8 cellular contexts compared by ENCODE assay signal in genomic region chr10:70887804-70888800, GRCh38. TPM values are rescaled to one million over a fixed set of nuclear protein-coding genes. Genes with fewer than 3 reads are reported as not detected.
DNase-seq lines count a peak whose midpoint lies in the region; ATAC-seq and TF ChIP-seq lines count a peak whose summit lies in the region.

TSS of gene PCBD1 (minus strand) at chr10:70888565. CDS start at chr10:70888533, 32 bp downstream.

- H3K27me3 ChIP-seq in SU-DHL-6 (ENCODE audit: low read length) (no peaks in the 10 kb centered on the region), adipocyte (replicated peaks; ENCODE audit: control insufficient read depth, insufficient read depth, low read length) (no peaks in the 10 kb centered on the region)

- H3K4me3 ChIP-seq in SU-DHL-6 (ENCODE audit: insufficient read depth, low read length, poor library complexity, severe bottlenecking) (peak within 1 kb of the TSS; percentile 63), adipocyte (ENCODE audit: low read length) (peak within 1 kb of the TSS; percentile 88)

- no peak for TF ChIP-seq CTCF in SU-DHL-6 (IDR thresholded peaks at IDR 0.05; ENCODE audit: insufficient read depth, low read length, poor library complexity, severe bottlenecking)
- TF ChIP-seq CTCF in progenitor cell of endocrine pancreas (IDR thresholded peaks at IDR 0.05; ENCODE audit: unreplicated experiment) = no peak

- H3K4me1 Mint-ChIP-seq in progenitor cell of endocrine pancreas (ENCODE audit: low read depth) = peaks cover 22% of the 10 kb centered on the region

- H3K9me3 Mint-ChIP-seq in progenitor cell of endocrine pancreas (ENCODE audit: low read depth) = no peaks in the 10 kb centered on the region

- ATAC-seq in GM21423 (IDR thresholded peaks at IDR 0.05; ENCODE audit: unreplicated experiment) (peak; percentile 84), left cardiac atrium (peak; percentile 88 to 91)

- peak within 1 kb of the TSS; percentile 67 for H3K9ac ChIP-seq in SU-DHL-6 (ENCODE audit: low read length)
- H3K9ac ChIP-seq in adipocyte (ENCODE audit: low read length) = peak within 1 kb of the TSS; percentile 90

- H3K9me3 ChIP-seq in SU-DHL-6 (ENCODE audit: insufficient read depth, low read length) (no peaks in the 10 kb centered on the region), adipocyte (ENCODE audit: control insufficient read depth, low read length) (no peaks in the 10 kb centered on the region)

- intact Hi-C loops in left cardiac atrium (cut with DNase I) = no loop called here

- H3K4me3 Mint-ChIP-seq in progenitor cell of endocrine pancreas (ENCODE audit: low read depth) = peak within 1 kb of the TSS; percentile 82

- H3F3A ChIP-seq in SU-DHL-6 (ENCODE audit: insufficient read depth) = no peaks in the 10 kb centered on the region

- H2AFZ ChIP-seq in SU-DHL-6 (ENCODE audit: low read depth, low read length, severe bottlenecking) = peak within 1 kb of the TSS; percentile 97

- H3K27ac ChIP-seq in SU-DHL-6 (ENCODE audit: low read depth, low read length) = peak within 1 kb of the TSS; percentile 56

- H3K9me2 ChIP-seq in SU-DHL-6 (replicated peaks; ENCODE audit: insufficient read depth, low read length) = no peaks in the 10 kb centered on the region

- H3K36me3 ChIP-seq in SU-DHL-6 (ENCODE audit: low read length) (peaks cover 4% of the 10 kb centered on the region; the same call in 1 of the 2 replicates), adipocyte (ENCODE audit: control insufficient read depth, insufficient read depth, low read length, severe bottlenecking) (peaks cover 23% of the 10 kb centered on the region)

- H3K4me1 ChIP-seq in adipocyte (ENCODE audit: control insufficient read depth, insufficient read depth, low read length) = peaks cover 40% of the 10 kb centered on the region

- peak within 1 kb of the TSS; percentile 92 for H3K4me2 ChIP-seq in SU-DHL-6 (ENCODE audit: low read depth, low read length, poor library complexity, severe bottlenecking)

- H4K20me1 ChIP-seq in SU-DHL-6 (ENCODE audit: low read depth, low read length) = no peaks in the 10 kb centered on the region

- peaks cover 15% of the 10 kb centered on the region for H3K36me3 Mint-ChIP-seq in progenitor cell of endocrine pancreas (ENCODE audit: insufficient read depth)

- peak; percentile 61 for DNase-seq in DMS153 treated with DMSO at 0.1 percent for 48 hours (lab: John Stamatoyannopoulos, UW; ENCODE audit: unreplicated experiment)
- DNase-seq in HuH-7.5 (ENCODE audit: low spot score) = peak; percentile 69
- peak; percentile 80 for DNase-seq in adipocyte (ENCODE audit: low read depth)
- peak; percentile 84 for DNase-seq in left cardiac atrium
- DNase-seq in progenitor cell of endocrine pancreas (ENCODE audit: low spot score, unreplicated experiment) = peak; percentile 79
- peak; percentile 78 for DNase-seq in ureter (ENCODE audit: low spot score)

- H3K27me3 Mint-ChIP-seq in progenitor cell of endocrine pancreas = no peaks in the 10 kb centered on the region

- no peaks in the 10 kb centered on the region for H3K79me2 ChIP-seq in SU-DHL-6 (ENCODE audit: insufficient read depth, low read length)

- H3K27ac Mint-ChIP-seq in progenitor cell of endocrine pancreas = peak within 1 kb of the TSS; percentile 91

RNA-seq across cellular contexts. Expression of gene PCBD1, which starts in this region (rescaled TPM):
- 100 to 1,000 TPM; 103 to 116 TPM for total RNA-seq in left cardiac atrium
- 147 and 162 TPM in 2 replicates for total RNA-seq in progenitor cell of endocrine pancreas
- 154 TPM for total RNA-seq in ureter

Comparison
In these comparisons a context has a peak if more than half of its experiments do, and no peak if none do; other contexts are left out.
1. Peak in every context shown above with its lines: DNase-seq, ATAC-seq, H3K4me3 ChIP-seq and H3K27ac ChIP-seq.